In the genomic region with DNA sequence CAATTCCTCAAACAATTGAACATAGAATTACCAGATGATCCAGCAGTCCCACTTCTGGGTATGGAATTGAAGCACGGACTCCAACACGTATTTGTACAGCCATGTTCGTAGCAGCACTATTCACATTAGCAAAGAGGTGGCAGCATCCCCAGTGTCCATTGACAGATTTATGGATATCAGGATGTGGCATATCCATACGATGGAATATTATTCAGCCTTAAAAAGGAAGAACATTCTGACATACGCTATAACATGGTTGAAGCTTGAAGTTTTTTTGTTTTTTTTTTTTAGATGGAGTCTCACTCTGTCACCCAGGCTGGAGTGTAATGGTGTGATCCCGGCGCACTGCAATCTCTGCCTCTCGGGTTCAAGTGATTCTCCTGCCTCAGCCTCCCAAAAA, we compare ENCODE assay signal across 3 cellular contexts.
TF ChIP-seq lines count a peak whose summit lies in the region.

No MANE protein-coding gene starts in this region.

TF ChIP-seq in SK-N-SH treated with all-trans-retinoic acid at 6 μM for 48 hours, 23 proteins besides CTCF, POLR2A, EP300 and RAD21:
- TF ChIP-seq ESRRG (CRISPR knock-in tag; IDR thresholded peaks at IDR 0.05) (no peak), ZNF8 (CRISPR knock-in tag; IDR thresholded peaks at IDR 0.05) (peak; percentile 78)

TF ChIP-seq in SK-N-SH, 30 proteins besides CTCF, POLR2A, EP300 and RAD21:
- TF ChIP-seq TAF1 (IDR thresholded peaks at IDR 0.05; ENCODE audit: borderline replicate concordance, low read depth, low read length) (no peak), JUND (IDR thresholded peaks at IDR 0.05) (no peak), MEF2A (IDR thresholded peaks at IDR 0.05; ENCODE audit: borderline replicate concordance, low read depth) (no peak)
TF ChIP-seq in SK-N-SH: peak in this region for 0.

TF ChIP-seq in H1, 55 proteins besides CTCF, POLR2A, EP300 and RAD21:
- no peak for TF ChIP-seq SP2 (IDR thresholded peaks at IDR 0.05; ENCODE audit: low read length)
- no peak for TF ChIP-seq SP4 (IDR thresholded peaks at IDR 0.05; ENCODE audit: low read length)
- TF ChIP-seq TEAD4 (IDR thresholded peaks at IDR 0.05; ENCODE audit: low read depth, low read length): no peak
